9 cellular contexts compared by ENCODE assay signal in the genomic region with DNA sequence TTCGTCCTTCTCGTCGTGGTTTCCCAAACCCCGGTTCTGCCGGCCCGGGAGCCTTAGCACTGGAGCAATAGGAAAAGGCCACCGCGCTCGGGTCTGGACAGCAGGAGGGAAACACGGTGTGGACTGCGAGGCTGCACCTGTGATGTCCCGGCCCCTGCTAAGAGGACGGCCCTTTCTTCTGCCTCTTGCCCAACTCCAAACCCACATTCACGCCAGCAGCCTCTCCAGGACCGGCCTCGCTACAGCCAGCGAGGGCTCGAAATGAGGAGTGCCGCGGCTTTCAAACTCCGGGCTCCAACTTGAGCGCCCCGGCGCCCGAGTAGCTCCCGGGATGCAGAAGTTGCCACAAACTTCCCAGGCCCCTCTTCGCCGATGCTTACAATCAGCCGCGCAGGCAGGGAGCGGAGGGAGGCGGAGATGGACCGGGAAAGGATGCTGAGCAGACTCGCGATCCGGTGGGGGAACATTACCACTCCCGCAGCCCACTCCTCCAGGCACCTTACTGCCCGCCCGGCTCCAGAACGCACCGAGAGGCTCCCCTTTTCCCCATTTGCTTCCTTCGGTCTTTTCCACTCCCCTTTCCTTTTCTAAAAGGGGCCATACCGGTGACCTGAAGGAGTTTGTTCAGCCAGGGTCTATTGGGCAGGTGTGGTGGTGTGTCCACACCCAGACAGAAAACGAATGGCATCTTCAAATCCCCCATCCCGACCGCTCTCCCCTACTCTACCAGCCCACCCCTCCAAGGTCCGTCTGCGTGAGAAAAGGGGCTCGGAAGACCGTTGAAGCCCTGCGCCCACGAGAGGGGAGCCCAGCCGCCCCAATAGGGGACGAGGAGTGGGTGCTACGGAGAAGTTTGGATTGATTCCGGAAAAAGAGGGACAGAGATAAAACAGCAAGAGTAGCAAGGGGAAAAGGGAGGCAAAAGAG. TPM values are rescaled to one million over a fixed set of nuclear protein-coding genes. Genes with fewer than 3 reads are reported as not detected.
DNase-seq lines count a peak whose midpoint lies in the region; ATAC-seq and TF ChIP-seq lines count a peak whose summit lies in the region.
"Had no signal": no experiment of that assay in that cellular context is flagged by ENCODE, and none has a peak within 500 bp of the region (broad histone marks: within the 10 kb centered on the region; RNA-seq: fewer than 3 reads in every experiment).

No MANE protein-coding gene starts in this region.

- TF ChIP-seq POLR2A in thyroid gland (IDR thresholded peaks at IDR 0.05) = no peak

- no peak for ATAC-seq in HG02610 (IDR thresholded peaks at IDR 0.05; ENCODE audit: unreplicated experiment)

- H3K27me3 ChIP-seq in mucosa of stomach (ENCODE audit: control insufficient read depth, insufficient read depth, low read length) = peaks cover 67% of the 10 kb centered on the region
- no peaks in the 10 kb centered on the region for H3K27me3 ChIP-seq in thyroid gland

- H3K27me3 Mint-ChIP-seq in endothelial cell (ENCODE audit: unreplicated experiment) = peaks cover 12% of the 10 kb centered on the region

- H3K4me1 Mint-ChIP-seq in endothelial cell (ENCODE audit: unreplicated experiment) = peaks cover 16% of the 10 kb centered on the region

- H3K9me3 ChIP-seq in mucosa of stomach (ENCODE audit: control insufficient read depth, low read length) (no peaks in the 10 kb centered on the region), thyroid gland (no peaks in the 10 kb centered on the region)

- peak overlapping the region; percentile 60 for H3K9ac ChIP-seq in mucosa of stomach (ENCODE audit: low read length)

- H3K27ac ChIP-seq in thyroid gland = peak overlapping the region in 2 of 3 donors; percentile 23 to 47
- H3K27ac ChIP-seq: C4-2B had no signal

- intact Hi-C loops in thyroid gland (cut with DNase I) = no loop called here

- 1 to 2% methylated on average over 46 to 49 of the region's 56 CpGs for WGBS in thyroid gland, 2 donors

- no peaks in the 10 kb centered on the region for H3K9me3 Mint-ChIP-seq in endothelial cell (ENCODE audit: unreplicated experiment)

- H3K36me3 Mint-ChIP-seq in endothelial cell (ENCODE audit: low read depth, unreplicated experiment) = no peaks in the 10 kb centered on the region

- TF ChIP-seq CTCF in endothelial cell (IDR thresholded peaks at IDR 0.05; ENCODE audit: unreplicated experiment) (no peak), thyroid gland (IDR thresholded peaks at IDR 0.05) (no peak)

- H3K4me3 ChIP-seq in mucosa of stomach (ENCODE audit: low read length) (peak overlapping the region; percentile 21), thyroid gland (replicated peaks in 1 of 3) (peak overlapping the region; percentile 42 to 84 (median 48))

- peaks cover 12% of the 10 kb centered on the region for H3K4me1 ChIP-seq in mucosa of stomach (ENCODE audit: control insufficient read depth, insufficient read depth, low read length)
- peaks cover 0 to 12% of the 10 kb centered on the region in 2 donors for H3K4me1 ChIP-seq in thyroid gland

- H3K36me3 ChIP-seq in mucosa of stomach (ENCODE audit: control insufficient read depth, insufficient read depth, low read length) (no peaks in the 10 kb centered on the region), thyroid gland (no peaks in the 10 kb centered on the region)

- DNase-seq in NCI-H1105 treated with DMSO at 0.1 percent for 48 hours (lab: John Stamatoyannopoulos, UW) = peak; percentile 13
- no peak for DNase-seq in NCI-H1105 (lab: John Stamatoyannopoulos, UW)
- DNase-seq in activated CD4-positive, alpha-beta T cell treated with anti-CD3 and anti-CD28 coated beads for 4 hours = peak; percentile 13 to 23
- DNase-seq in endothelial cell (ENCODE audit: low spot score) = no peak
- peak; percentile 45 to 57 for DNase-seq in thyroid gland
- DNase-seq in pons (ENCODE audit: low spot score) = no peak

- H3K4me3 Mint-ChIP-seq in endothelial cell (ENCODE audit: unreplicated experiment) = peak overlapping the region; percentile 90

- H3K27ac Mint-ChIP-seq in endothelial cell (ENCODE audit: unreplicated experiment) = no peak overlapping the region

RNA-seq across cellular contexts. Expression of a gene that starts 18.8 kb away (rescaled TPM):
- total RNA-seq in endothelial cell (ENCODE audit: unreplicated experiment) (28.2 TPM), thyroid gland (100 to 1,000 TPM in 1 of 4 donors, 10 to 100 TPM in 3; 45.4 to 115 (median 64.4) TPM)

Comparison
In these comparisons a context has a peak if more than half of its experiments do, and no peak if none do; other contexts are left out.
1. DNase-seq: peak in NCI-H1105 treated with DMSO at 0.1 percent for 48 hours (single experiment), activated CD4-positive, alpha-beta T cell treated with anti-CD3 and anti-CD28 coated beads for 4 hours (2 of 2) and thyroid gland (2 of 2); none in NCI-H1105 (single experiment), endothelial cell (single experiment) and pons (single experiment).